In the genomic region with DNA sequence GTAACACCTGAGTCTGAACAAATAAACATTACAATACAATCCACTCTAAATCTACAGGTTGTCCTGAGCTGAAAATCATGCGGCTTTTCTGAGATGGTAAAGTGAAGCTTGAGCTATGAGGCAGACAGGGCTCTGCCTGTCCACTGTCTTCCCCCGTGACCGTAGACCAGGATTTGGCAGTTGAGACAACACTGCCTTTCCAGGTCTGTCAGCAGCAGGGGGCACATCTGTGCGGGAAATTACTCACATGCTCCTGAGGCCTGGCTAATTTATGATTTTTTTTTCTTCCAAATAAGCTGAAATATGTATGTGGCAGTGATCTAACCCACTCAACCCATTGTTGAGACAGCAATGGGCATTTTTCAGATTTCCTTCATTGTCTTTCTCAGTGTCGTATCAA, we compare ENCODE assay signal across 10 cellular contexts.
DNase-seq lines count a peak whose midpoint lies in the region; ATAC-seq, FAIRE-seq and TF ChIP-seq lines count a peak whose summit lies in the region.
"Had no signal": no experiment of that assay in that cellular context is flagged by ENCODE, and none has a peak within 500 bp of the region (broad histone marks: within the 10 kb centered on the region; RNA-seq: fewer than 3 reads in every experiment).

No MANE protein-coding gene starts in this region.

- no peaks in the 10 kb centered on the region for H3K4me1 Mint-ChIP-seq in activated T-helper 1 cell treated with anti-CD3 and anti-CD28 coated beads, Interleukin-12 subunit alpha, Interleukin-12 subunit beta, Interleukin-2, Interleukin-4 antibody, amounts not matched to agents 30 ng/mL and 10 ng/mL and 1 ng/mL, durations not matched to agents 14 hours and 24 hours and 36 hours (ENCODE audit: low read depth)

- H2AFZ ChIP-seq in hepatocyte: no peak overlapping the region

- H3K4me2 ChIP-seq in hepatocyte: no peak overlapping the region
- H3K4me2 ChIP-seq: BLaER1 had no signal

- H3K9me2 ChIP-seq in hepatocyte (replicated peaks; ENCODE audit: insufficient read depth): no peaks in the 10 kb centered on the region

- H3K27me3 ChIP-seq in bronchial epithelial cell (ENCODE audit: control insufficient read depth, insufficient read depth, low read length) (no peaks in the 10 kb centered on the region), hepatocyte (no peaks in the 10 kb centered on the region)
- H3K27me3 ChIP-seq: BLaER1 had no signal

- H3K27ac Mint-ChIP-seq in activated T-helper 1 cell treated with anti-CD3 and anti-CD28 coated beads, Interleukin-12 subunit alpha, Interleukin-12 subunit beta, Interleukin-2, Interleukin-4 antibody, amounts not matched to agents 30 ng/mL and 10 ng/mL and 1 ng/mL, durations not matched to agents 14 hours and 24 hours and 36 hours: no peak overlapping the region
- H3K27ac Mint-ChIP-seq: T-helper 1 cell treated with Interleukin-12 subunit alpha and Interleukin-12 subunit beta and Interleukin-4 antibody, amounts not matched to agents 30 μg/mL and 1 μg/mL, for 36 hours had no signal

- no peak for FAIRE-seq in bronchial epithelial cell (lab: Jason Lieb, UNC)

- peaks cover 22% of the 10 kb centered on the region for H3K9me3 Mint-ChIP-seq in activated T-helper 1 cell treated with anti-CD3 and anti-CD28 coated beads, Interleukin-12 subunit alpha, Interleukin-12 subunit beta, Interleukin-2, Interleukin-4 antibody, amounts not matched to agents 30 ng/mL and 10 ng/mL and 1 ng/mL, durations not matched to agents 14 hours and 24 hours and 36 hours

- TF ChIP-seq CTCF in 22Rv1 (IDR thresholded peaks at IDR 0.05) (0 out of 2 replicates have a peak, but pooled peaks have one; percentile 8), bronchial epithelial cell (IDR thresholded peaks at IDR 0.05; ENCODE audit: insufficient read depth, low read length, severe bottlenecking) (peak; percentile 45), hepatocyte (IDR thresholded peaks at IDR 0.05; ENCODE audit: poor library complexity) (no peak)

- H3K79me2 ChIP-seq in hepatocyte: no peaks in the 10 kb centered on the region

- H3K36me3 Mint-ChIP-seq in activated T-helper 1 cell treated with anti-CD3 and anti-CD28 coated beads, Interleukin-12 subunit alpha, Interleukin-12 subunit beta, Interleukin-2, Interleukin-4 antibody, amounts not matched to agents 30 ng/mL and 10 ng/mL and 1 ng/mL, durations not matched to agents 14 hours and 24 hours and 36 hours (ENCODE audit: low read depth): no peaks in the 10 kb centered on the region

- no peak overlapping the region for H3K4me3 Mint-ChIP-seq in activated T-helper 1 cell treated with anti-CD3 and anti-CD28 coated beads, Interleukin-12 subunit alpha, Interleukin-12 subunit beta, Interleukin-2, Interleukin-4 antibody, amounts not matched to agents 30 ng/mL and 10 ng/mL and 1 ng/mL, durations not matched to agents 14 hours and 24 hours and 36 hours
- H3K4me3 Mint-ChIP-seq: T-helper 1 cell treated with Interleukin-12 subunit alpha and Interleukin-12 subunit beta and Interleukin-4 antibody, amounts not matched to agents 30 μg/mL and 1 μg/mL, for 36 hours had no signal

- H3K4me3 ChIP-seq in bronchial epithelial cell (ENCODE audit: low read depth, low read length) (no peak overlapping the region), hepatocyte (no peak overlapping the region)
- H3K4me3 ChIP-seq: BLaER1 had no signal

- 75% methylated on average over 5 of the region's 5 CpGs for WGBS in hepatocyte (ENCODE audit: low lambda C conversion rate, missing lambda C conversion rate)

- H3K27me3 Mint-ChIP-seq in activated T-helper 1 cell treated with anti-CD3 and anti-CD28 coated beads, Interleukin-12 subunit alpha, Interleukin-12 subunit beta, Interleukin-2, Interleukin-4 antibody, amounts not matched to agents 30 ng/mL and 10 ng/mL and 1 ng/mL, durations not matched to agents 14 hours and 24 hours and 36 hours (ENCODE audit: insufficient read depth): no peaks in the 10 kb centered on the region

- DNase-seq in HCEC 1CT: peak; percentile 59
- DNase-seq in bronchial epithelial cell (ENCODE audit: low read depth): peak; percentile 55
- peak; percentile 17 for DNase-seq in hepatocyte (ENCODE audit: low spot score)
- no peak for DNase-seq in inferior parietal cortex (ENCODE audit: extremely low spot score)
- DNase-seq in activated T-helper 1 cell treated with anti-CD3 and anti-CD28 coated beads, Interleukin-12 subunit alpha, Interleukin-12 subunit beta, Interleukin-2, Interleukin-4 antibody, amounts not matched to agents 30 ng/mL and 10 ng/mL and 1 ng/mL, durations not matched to agents 14 hours and 24 hours and 36 hours (ENCODE audit: low spot score): no peak
- DNase-seq in NCI-H2081 (lab: John Stamatoyannopoulos, UW): no peak

- no peak for ATAC-seq in HG03159 (IDR thresholded peaks at IDR 0.05; ENCODE audit: unreplicated experiment)

- H3K36me3 ChIP-seq in bronchial epithelial cell (ENCODE audit: control insufficient read depth, insufficient read depth, low read length) (no peaks in the 10 kb centered on the region), hepatocyte (replicated peaks; ENCODE audit: insufficient read depth, low read depth) (peaks cover 3% of the 10 kb centered on the region)
- H3K36me3 ChIP-seq: BLaER1 had no signal

- peaks cover 3% of the 10 kb centered on the region for H4K20me1 ChIP-seq in hepatocyte (ENCODE audit: insufficient read depth, poor library complexity, severe bottlenecking)
- H4K20me1 ChIP-seq: BLaER1 had no signal

- no peak overlapping the region for H3K27ac ChIP-seq in 22Rv1
- H3K27ac ChIP-seq in hepatocyte: no peak overlapping the region
- H3K27ac ChIP-seq: BLaER1 had no signal

- intact Hi-C loops in activated T-helper 1 cell treated with anti-CD3 and anti-CD28 coated beads, Interleukin-12 subunit alpha, Interleukin-12 subunit beta, Interleukin-2, Interleukin-4 antibody, amounts not matched to agents 30 ng/mL and 10 ng/mL and 1 ng/mL, durations not matched to agents 14 hours and 24 hours and 36 hours (cut with micrococcal nuclease): no loop called here

- H3K4me1 ChIP-seq in hepatocyte (ENCODE audit: insufficient read depth): no peaks in the 10 kb centered on the region
- H3K4me1 ChIP-seq: BLaER1 had no signal

- peaks cover 7% of the 10 kb centered on the region for H3K9me3 ChIP-seq in hepatocyte (ENCODE audit: low read depth)

Comparison
In these comparisons a context has a peak if more than half of its experiments do, and no peak if none do; other contexts are left out.
1. DNase-seq: peak in HCEC 1CT (single experiment), bronchial epithelial cell (single experiment) and hepatocyte (single experiment); none in inferior parietal cortex (single experiment), activated T-helper 1 cell treated with anti-CD3 and anti-CD28 coated beads, Interleukin-12 subunit alpha, Interleukin-12 subunit beta, Interleukin-2, Interleukin-4 antibody, amounts not matched to agents 30 ng/mL and 10 ng/mL and 1 ng/mL, durations not matched to agents 14 hours and 24 hours and 36 hours (single experiment) and NCI-H2081 (0 of 2).